Comparison of ENCODE assay signal across 18 cellular contexts in genomic region chr18:7305416-7305815, GRCh38.
DNase-seq lines count a peak whose midpoint lies in the region; ATAC-seq, FAIRE-seq and TF ChIP-seq lines count a peak whose summit lies in the region.
"Had no signal": no experiment of that assay in that cellular context is flagged by ENCODE, and none has a peak within 500 bp of the region (broad histone marks: within the 10 kb centered on the region; RNA-seq: fewer than 3 reads in every experiment).

No MANE protein-coding gene starts in this region.

- H3K27me3 Mint-ChIP-seq in nephron progenitor cell (ENCODE audit: low read depth, poor library complexity) = peaks cover 3% of the 10 kb centered on the region
- H3K27me3 Mint-ChIP-seq: CD4-positive, alpha-beta memory T cell had no signal

- no peak overlapping the region for H3K4me3 ChIP-seq in small intestine (ENCODE audit: low read depth in 1 of 2, low read length in 2 of 2)
- H3K4me3 ChIP-seq: GM23248 had no signal

- H3K4me1 Mint-ChIP-seq in nephron progenitor cell = peaks cover 9% of the 10 kb centered on the region
- H3K4me1 Mint-ChIP-seq: CD4-positive, alpha-beta memory T cell had no signal

- 42 to 70% (median 62%) methylated on average over 9 of the region's 9 CpGs for WGBS in small intestine, 3 donors

- H3K36me3 Mint-ChIP-seq in nephron progenitor cell (ENCODE audit: low read depth) = peaks cover 4% of the 10 kb centered on the region
- H3K36me3 Mint-ChIP-seq: CD4-positive, alpha-beta memory T cell had no signal

- no peak overlapping the region for H3K27ac ChIP-seq in small intestine (ENCODE audit: low read depth in 1 of 2, low read length in 1 of 2)
- H3K27ac ChIP-seq: GM23248 had no signal

- TF ChIP-seq CTCF in nephron progenitor cell (IDR thresholded peaks at IDR 0.05) = no peak

- no peaks in the 10 kb centered on the region for H3K27me3 ChIP-seq in small intestine (ENCODE audit: control insufficient read depth in 2 of 2, insufficient read depth in 2 of 2, low read length in 2 of 2)

- no peak for FAIRE-seq in small intestine (lab: Jason Lieb, UNC)
- FAIRE-seq: GM12892, H1 had no signal

- H3K4me1 ChIP-seq in small intestine (ENCODE audit: control insufficient read depth in 2 of 2, insufficient read depth in 1 of 2, low read depth in 1 of 2, low read length in 1 of 2) = no peaks in the 10 kb centered on the region

- no peaks in the 10 kb centered on the region for H3K36me3 ChIP-seq in small intestine (ENCODE audit: control insufficient read depth in 2 of 2, insufficient read depth in 2 of 2, low read length in 2 of 2)

- ATAC-seq in GM21423 (IDR thresholded peaks at IDR 0.05; ENCODE audit: unreplicated experiment) = no peak
- ATAC-seq: HCT116 had no signal

- H3K9me3 Mint-ChIP-seq in nephron progenitor cell = peaks cover 14% of the 10 kb centered on the region

- DNase-seq in iPS-NIHi7 (ENCODE audit: extremely low spot score) (peak; percentile 4), nephron progenitor cell (no peak), small intestine (peak; percentile 47), germinal center (ENCODE audit: low spot score) (no peak), GM03348 (ENCODE audit: low spot score) (no peak)
- DNase-seq: C1 segment of cervical spinal cord; Calu3; CD4-positive, alpha-beta memory T cell; COR-L47; DMS79; EL; GF-D8; GM23248; H7 had no signal

- no peaks in the 10 kb centered on the region for H3K9me3 ChIP-seq in small intestine (ENCODE audit: control insufficient read depth, low read depth)

- H3K4me3 Mint-ChIP-seq in nephron progenitor cell = no peak overlapping the region
- H3K4me3 Mint-ChIP-seq: CD4-positive, alpha-beta memory T cell had no signal

- peak overlapping the region; percentile 15 for H3K27ac Mint-ChIP-seq in nephron progenitor cell

Comparison
In these comparisons a context has a peak if more than half of its experiments do, and no peak if none do; other contexts are left out.
1. DNase-seq: peak in iPS-NIHi7 (single experiment) and small intestine (single experiment); none in nephron progenitor cell (single experiment), germinal center (single experiment) and GM03348 (single experiment).